30 cellular contexts compared by ENCODE assay signal in genomic region chr1:27878787-27879335, GRCh38. TPM values are rescaled to one million over a fixed set of nuclear protein-coding genes. Genes with fewer than 3 reads are reported as not detected.
DNase-seq lines count a peak whose midpoint lies in the region; ATAC-seq, FAIRE-seq and TF ChIP-seq lines count a peak whose summit lies in the region.
"Had no signal": no experiment of that assay in that cellular context is flagged by ENCODE, and none has a peak within 500 bp of the region (broad histone marks: within the 10 kb centered on the region; RNA-seq: fewer than 3 reads in every experiment).

No MANE protein-coding gene starts in this region.

- H3K4me1 ChIP-seq in SJCRH30 (peaks cover 26% of the 10 kb centered on the region), upper lobe of right lung (peaks cover 3% of the 10 kb centered on the region), small intestine (ENCODE audit: control insufficient read depth in 2 of 2, insufficient read depth in 1 of 2, low read depth in 1 of 2, low read length in 1 of 2) (no peaks in the 10 kb centered on the region), upper lobe of left lung (peaks cover 3 to 21% (median 15%) of the 10 kb centered on the region in 4 donors)

- no peak overlapping the region for H3K4me3 Mint-ChIP-seq in activated naive CD8-positive, alpha-beta T cell
- no peak overlapping the region for H3K4me3 Mint-ChIP-seq in activated naive CD8-positive, alpha-beta T cell treated with anti-CD3 and anti-CD28 coated beads, Interleukin-2, amount 50 U/mL, for 24 hours
- no peak overlapping the region for H3K4me3 Mint-ChIP-seq in naive thymus-derived CD8-positive, alpha-beta T cell
- H3K4me3 Mint-ChIP-seq: activated naive CD8-positive, alpha-beta T cell treated with anti-CD3 and anti-CD28 coated beads for 36 hours; stimulated activated naive B cell treated with anti-CD40 and anti-IgM and Interleukin-4, amounts not matched to agents 10 μg/mL and 1 μg/mL and 100 μg/mL, for 72 hours; T-cell had no signal

- H3K36me3 Mint-ChIP-seq in activated naive CD8-positive, alpha-beta T cell: peaks cover 3% of the 10 kb centered on the region
- peaks cover 13% of the 10 kb centered on the region for H3K36me3 Mint-ChIP-seq in activated naive CD8-positive, alpha-beta T cell treated with anti-CD3 and anti-CD28 coated beads, Interleukin-2, amount 50 U/mL, for 24 hours (ENCODE audit: low read depth)
- H3K36me3 Mint-ChIP-seq in naive thymus-derived CD8-positive, alpha-beta T cell: peaks cover 0 to 67% (median 7%) of the 10 kb centered on the region in 3 donors

- no peaks in the 10 kb centered on the region for H3K9me3 Mint-ChIP-seq in activated naive CD8-positive, alpha-beta T cell (ENCODE audit: low read depth)
- H3K9me3 Mint-ChIP-seq in activated naive CD8-positive, alpha-beta T cell treated with anti-CD3 and anti-CD28 coated beads, Interleukin-2, amount 50 U/mL, for 24 hours: no peaks in the 10 kb centered on the region
- no peaks in the 10 kb centered on the region for H3K9me3 Mint-ChIP-seq in naive thymus-derived CD8-positive, alpha-beta T cell
- H3K9me3 Mint-ChIP-seq: activated naive CD8-positive, alpha-beta T cell treated with anti-CD3 and anti-CD28 coated beads for 36 hours; stimulated activated naive B cell treated with anti-CD40 and anti-IgM and Interleukin-4, amounts not matched to agents 10 μg/mL and 1 μg/mL and 100 μg/mL, for 72 hours; T-cell had no signal

- no peak for ATAC-seq in activated naive CD8-positive, alpha-beta T cell treated with anti-CD3 and anti-CD28 coated beads, Interleukin-2, amount 50 U/mL, for 24 hours
- no peak for ATAC-seq in naive thymus-derived CD8-positive, alpha-beta T cell
- ATAC-seq in upper lobe of right lung (no peak), HG03521 (IDR thresholded peaks at IDR 0.05; ENCODE audit: unreplicated experiment) (no peak), upper lobe of left lung (ENCODE audit: low FRiP score in 2 of 2) (no peak)
- ATAC-seq: lower lobe of right lung; mucosa of descending colon; Panc1; stimulated activated naive B cell treated with anti-CD40 and anti-IgM and Interleukin-4, amounts not matched to agents 10 μg/mL and 1 μg/mL and 100 μg/mL, for 72 hours; T-cell had no signal

- H3K9me3 ChIP-seq in SJCRH30 (replicated peaks) (no peaks in the 10 kb centered on the region), upper lobe of right lung (no peaks in the 10 kb centered on the region), small intestine (ENCODE audit: control insufficient read depth, low read depth) (no peaks in the 10 kb centered on the region), upper lobe of left lung (no peaks in the 10 kb centered on the region)
- H3K9me3 ChIP-seq: lower lobe of right lung, mucosa of descending colon had no signal

- POLR2A ChIA-PET in naive thymus-derived CD8-positive, alpha-beta T cell (lab: Charles Lee): interaction anchor here (0.5 to 1.6 kb wide), 2 partner anchors 13 to 19 kb away, joined by 3 to 4 read pairs; no protein-coding TSS in a partner anchor

- 69 to 80% (median 75%) methylated on average over 8 of the region's 8 CpGs for WGBS in small intestine, 3 donors
- WGBS in upper lobe of left lung, 2 donors: 75 to 76% methylated on average over 8 of the region's 8 CpGs

- H3K27me3 ChIP-seq in SJCRH30: no peaks in the 10 kb centered on the region
- no peaks in the 10 kb centered on the region for H3K27me3 ChIP-seq in upper lobe of right lung
- H3K27me3 ChIP-seq in small intestine (ENCODE audit: control insufficient read depth in 2 of 2, insufficient read depth in 2 of 2, low read length in 2 of 2): no peaks in the 10 kb centered on the region
- H3K27me3 ChIP-seq in upper lobe of left lung: no peaks in the 10 kb centered on the region
- H3K27me3 ChIP-seq: dorsolateral prefrontal cortex had no signal

- intact Hi-C loops in upper lobe of right lung (cut with DNase I): no loop called here

- H3K27ac Mint-ChIP-seq in activated naive CD8-positive, alpha-beta T cell: peak overlapping the region; percentile 78
- H3K27ac Mint-ChIP-seq in activated naive CD8-positive, alpha-beta T cell treated with anti-CD3 and anti-CD28 coated beads, Interleukin-2, amount 50 U/mL, for 24 hours: no peak overlapping the region
- H3K27ac Mint-ChIP-seq in naive thymus-derived CD8-positive, alpha-beta T cell: peak overlapping the region in 8 of 10 donors; percentile 8 to 93 (median 63)
- H3K27ac Mint-ChIP-seq: activated naive CD8-positive, alpha-beta T cell treated with anti-CD3 and anti-CD28 coated beads for 36 hours; stimulated activated naive B cell treated with anti-CD40 and anti-IgM and Interleukin-4, amounts not matched to agents 10 μg/mL and 1 μg/mL and 100 μg/mL, for 72 hours had no signal

- H3K27ac ChIP-seq in SJCRH30 (peak overlapping the region; percentile 88), upper lobe of right lung (no peak overlapping the region), small intestine (ENCODE audit: low read depth in 1 of 2, low read length in 1 of 2) (no peak overlapping the region), upper lobe of left lung (peak overlapping the region in 2 of 4 donors; percentile 10 to 52)
- H3K27ac ChIP-seq: C4-2B, lower lobe of right lung had no signal

- TF ChIP-seq EP300 in upper lobe of left lung (IDR thresholded peaks at IDR 0.05): no peak

- TF ChIP-seq CTCF in upper lobe of right lung (IDR thresholded peaks at IDR 0.05): no peak
- TF ChIP-seq CTCF in upper lobe of left lung (IDR thresholded peaks at IDR 0.05): no peak

- TF ChIP-seq POLR2A in upper lobe of left lung (IDR thresholded peaks at IDR 0.05): no peak

- no peak for FAIRE-seq in small intestine (lab: Jason Lieb, UNC)
- FAIRE-seq: astrocyte, HTR-8/SVneo, keratinocyte had no signal

- H3K4me1 Mint-ChIP-seq in activated naive CD8-positive, alpha-beta T cell (ENCODE audit: low read depth): peaks cover 32% of the 10 kb centered on the region
- H3K4me1 Mint-ChIP-seq in activated naive CD8-positive, alpha-beta T cell treated with anti-CD3 and anti-CD28 coated beads, Interleukin-2, amount 50 U/mL, for 24 hours: peaks cover 33% of the 10 kb centered on the region
- peaks cover 11 to 67% (median 35%) of the 10 kb centered on the region in 4 donors for H3K4me1 Mint-ChIP-seq in naive thymus-derived CD8-positive, alpha-beta T cell

- DNase-seq in activated naive CD8-positive, alpha-beta T cell treated with anti-CD3 and anti-CD28 coated beads, Interleukin-2, amount 50 U/mL, for 24 hours: no peak
- DNase-seq in SJCRH30: peak; percentile 92 to 97
- DNase-seq in naive thymus-derived CD8-positive, alpha-beta T cell: no peak
- DNase-seq in upper lobe of right lung: peak; percentile 55
- DNase-seq in small intestine: no peak
- DNase-seq in upper lobe of left lung: no peak
- DNase-seq: ACHN; activated CD4-positive, alpha-beta T cell treated with anti-CD3 and anti-CD28 coated beads for 4 hours; activated naive CD8-positive, alpha-beta T cell treated with anti-CD3 and anti-CD28 coated beads for 36 hours; central memory CD4-positive, alpha-beta T cell; lower lobe of right lung; NCI-H1694 treated with DMSO at 0.1 percent for 48 hours; NCI-H2171 treated with DMSO at 0.1 percent for 48 hours; NCI-H524 treated with DMSO at 0.1 percent for 48 hours; occipital lobe; SHP77 treated with DMSO at 0.1 percent for 48 hours; stimulated activated naive B cell treated with anti-CD40 and anti-IgM and Interleukin-4, amounts not matched to agents 10 μg/mL and 1 μg/mL and 100 μg/mL, for 72 hours; T-cell had no signal

- H3K36me3 ChIP-seq in SJCRH30 (no peaks in the 10 kb centered on the region), upper lobe of right lung (peaks cover 18% of the 10 kb centered on the region), small intestine (ENCODE audit: control insufficient read depth in 2 of 2, insufficient read depth in 2 of 2, low read length in 2 of 2) (no peaks in the 10 kb centered on the region), upper lobe of left lung (peaks cover 2 to 33% (median 19%) of the 10 kb centered on the region in 4 donors)

- H3K27me3 Mint-ChIP-seq in activated naive CD8-positive, alpha-beta T cell: no peaks in the 10 kb centered on the region
- H3K27me3 Mint-ChIP-seq in activated naive CD8-positive, alpha-beta T cell treated with anti-CD3 and anti-CD28 coated beads, Interleukin-2, amount 50 U/mL, for 24 hours: no peaks in the 10 kb centered on the region
- no peaks in the 10 kb centered on the region for H3K27me3 Mint-ChIP-seq in naive thymus-derived CD8-positive, alpha-beta T cell
- H3K27me3 Mint-ChIP-seq: activated naive CD8-positive, alpha-beta T cell treated with anti-CD3 and anti-CD28 coated beads for 36 hours; stimulated activated naive B cell treated with anti-CD40 and anti-IgM and Interleukin-4, amounts not matched to agents 10 μg/mL and 1 μg/mL and 100 μg/mL, for 72 hours; T-cell had no signal

- H3K4me3 ChIP-seq in SJCRH30: peak overlapping the region; percentile 35
- no peak overlapping the region for H3K4me3 ChIP-seq in upper lobe of right lung
- H3K4me3 ChIP-seq in small intestine (ENCODE audit: low read depth in 1 of 2, low read length in 2 of 2): no peak overlapping the region
- H3K4me3 ChIP-seq in upper lobe of left lung: no peak overlapping the region
- H3K4me3 ChIP-seq: dorsolateral prefrontal cortex, lower lobe of right lung, mucosa of descending colon, smooth muscle cell had no signal

RNA-seq across cellular contexts. Expression of gene THEMIS2, which starts 6.5 kb away (rescaled TPM):
- 13.4 and 13.7 TPM in 2 replicates for total RNA-seq in SJCRH30 (2014; rRNA removed; shearing (Covaris generic))
- 10 to 100 TPM; 53.3 to 57.9 TPM for total RNA-seq in naive thymus-derived CD8-positive, alpha-beta T cell
- 10 to 100 TPM; 14.1 to 48.5 (median 23.7) TPM for polyA plus RNA-seq in naive thymus-derived CD8-positive, alpha-beta T cell
- 89.6 TPM for total RNA-seq in upper lobe of right lung
- 10 to 100 TPM in 2 of 3 donors, 1 to 10 TPM in 1; 2.2 to 16.8 (median 14.1) TPM for polyA plus RNA-seq in small intestine
- total RNA-seq in upper lobe of left lung: 100 to 1,000 TPM in 5 of 6 donors, 10 to 100 TPM in 1; 59.5 to 216 (median 130) TPM

RNA-seq across cellular contexts. Expression of gene RPA2, which starts 35.5 kb away (rescaled TPM):
- total RNA-seq in SJCRH30 (2014; rRNA removed; shearing (Covaris generic)): 175 and 202 TPM in 2 replicates
- total RNA-seq in naive thymus-derived CD8-positive, alpha-beta T cell: 10 to 100 TPM; 66.6 to 78.6 TPM
- polyA plus RNA-seq in naive thymus-derived CD8-positive, alpha-beta T cell: 100 to 1,000 TPM; 213 to 229 (median 215) TPM
- 22.4 TPM for total RNA-seq in upper lobe of right lung
- 10 to 100 TPM; 17.0 to 26.8 (median 21.6) TPM for polyA plus RNA-seq in small intestine
- total RNA-seq in upper lobe of left lung: 10 to 100 TPM in 5 of 6 donors, 1 to 10 TPM in 1; 9.7 to 28.4 (median 19.0) TPM

RNA-seq across cellular contexts. Expression of gene PPP1R8, which starts 48.3 kb away (rescaled TPM):
- total RNA-seq in SJCRH30 (2014; rRNA removed; shearing (Covaris generic)): 81.7 and 84.5 TPM in 2 replicates
- 10 to 100 TPM; 40.2 to 42.5 TPM for total RNA-seq in naive thymus-derived CD8-positive, alpha-beta T cell
- polyA plus RNA-seq in naive thymus-derived CD8-positive, alpha-beta T cell: 10 to 100 TPM; 27.8 to 37.8 (median 36.2) TPM
- total RNA-seq in upper lobe of right lung (33.0 TPM), upper lobe of left lung (10 to 100 TPM; 12.7 to 36.0 (median 29.9) TPM)
- polyA plus RNA-seq in small intestine: 10 to 100 TPM; 26.6 to 30.0 (median 29.9) TPM

RNA-seq across cellular contexts. Expression of gene SMPDL3B, which starts 55.9 kb away (rescaled TPM):
- total RNA-seq in SJCRH30 (2014; rRNA removed; shearing (Covaris generic)): 0.15 and 0.16 TPM in 2 replicates
- total RNA-seq in naive thymus-derived CD8-positive, alpha-beta T cell: not detected
- polyA plus RNA-seq in naive thymus-derived CD8-positive, alpha-beta T cell: under 1 TPM in 1 of 3 donors, not detected in 2; 0.16 TPM
- 29.1 TPM for total RNA-seq in upper lobe of right lung
- 10 to 100 TPM; 17.3 to 22.6 (median 19.2) TPM for polyA plus RNA-seq in small intestine
- total RNA-seq in upper lobe of left lung: 10 to 100 TPM in 5 of 6 donors, 1 to 10 TPM in 1; 7.3 to 57.1 (median 27.2) TPM
- total RNA-seq: glomerular endothelial cell, occipital lobe, smooth muscle cell had no signal
- polyA plus RNA-seq: fibroblast of lung had no signal

Comparison
In these comparisons a context has a peak if more than half of its experiments do, and no peak if none do; other contexts are left out.
1. DNase-seq: peak in SJCRH30 (2 of 2) and upper lobe of right lung (single experiment); none in activated naive CD8-positive, alpha-beta T cell treated with anti-CD3 and anti-CD28 coated beads, Interleukin-2, amount 50 U/mL, for 24 hours (single experiment), naive thymus-derived CD8-positive, alpha-beta T cell (0 of 10), small intestine (single experiment) and upper lobe of left lung (0 of 2).